Comparison of ENCODE assay signal across 28 cellular contexts in the genomic region with DNA sequence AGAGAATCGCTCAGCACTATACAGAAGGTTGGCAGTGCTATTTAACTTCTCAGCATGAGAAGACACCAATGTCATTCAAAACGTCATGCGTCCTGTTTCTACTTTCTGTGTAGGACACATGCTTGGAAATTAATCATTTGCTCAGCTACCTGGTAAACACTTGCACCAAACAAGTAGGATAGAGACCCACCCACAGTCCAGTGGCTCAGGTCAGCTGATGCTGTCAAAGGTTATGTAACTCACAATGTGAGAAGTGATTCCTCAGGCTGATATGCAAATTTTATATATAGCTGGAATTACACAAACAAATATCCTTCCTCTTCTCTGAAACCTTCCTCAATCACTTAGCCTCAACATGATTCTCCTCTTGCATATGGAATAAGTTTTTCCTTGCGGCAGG. TPM values are rescaled to one million over a fixed set of nuclear protein-coding genes. Genes with fewer than 3 reads are reported as not detected.
DNase-seq lines count a peak whose midpoint lies in the region; ATAC-seq, FAIRE-seq and TF ChIP-seq lines count a peak whose summit lies in the region.
"Had no signal": no experiment of that assay in that cellular context is flagged by ENCODE, and none has a peak within 500 bp of the region (broad histone marks: within the 10 kb centered on the region; RNA-seq: fewer than 3 reads in every experiment).

No MANE protein-coding gene starts in this region.

- TF ChIP-seq CTCF in right lobe of liver (IDR thresholded peaks at IDR 0.05), result no peak
- TF ChIP-seq CTCF in HepG2 (CRISPR knock-in tag; IDR thresholded peaks at IDR 0.05), result no peak
- no peak for TF ChIP-seq CTCF in OCI-LY7 (conservative IDR thresholded peaks at IDR 0.05; ENCODE audit: low read length)
- TF ChIP-seq CTCF in lower lobe of right lung (IDR thresholded peaks at IDR 0.05), result no peak
- no peak for TF ChIP-seq CTCF in upper lobe of right lung (IDR thresholded peaks at IDR 0.05)

- no peaks in the 10 kb centered on the region for H3K27me3 ChIP-seq in right lobe of liver
- no peaks in the 10 kb centered on the region for H3K27me3 ChIP-seq in HepG2 (ENCODE audit: control insufficient read depth in 1 of 2, insufficient read depth in 2 of 2, low read length in 2 of 2)
- H3K27me3 ChIP-seq in lower lobe of right lung (ENCODE audit: low read depth), result no peaks in the 10 kb centered on the region
- H3K27me3 ChIP-seq in upper lobe of right lung, result no peaks in the 10 kb centered on the region
- no peaks in the 10 kb centered on the region for H3K27me3 ChIP-seq in effector memory CD4-positive, alpha-beta T cell (replicated peaks; ENCODE audit: control insufficient read depth, insufficient read depth, low read length, poor library complexity, severe bottlenecking)
- H3K27me3 ChIP-seq: MG63 had no signal

- CTCF ChIA-PET in HepG2 (lab: Yijun Ruan, JAX; ENCODE audit: low intra/inter-chr PET ratio, low total read pairs), result no interaction called here
- CTCF ChIA-PET in OCI-LY7 (lab: Charles Lee; ENCODE audit: unreplicated experiment), result no interaction called here

- POLR2A ChIA-PET in HepG2 (lab: Yijun Ruan, JAX) (no interaction called here), OCI-LY7 (lab: Charles Lee) (interaction anchor here (0.6 kb wide), 1 partner anchor 19 kb away, joined by 4 read pairs; no protein-coding TSS in a partner anchor)

- H3K4me2 ChIP-seq in HepG2 (ENCODE audit: low read depth, low read length), result no peak overlapping the region
- no peak overlapping the region for H3K4me2 ChIP-seq in OCI-LY7 (ENCODE audit: low read length)
- H3K4me2 ChIP-seq: PC-9 had no signal

- H3K4me3 ChIP-seq in right lobe of liver, result no peak overlapping the region
- H3K4me3 ChIP-seq in HepG2 (replicated peaks in 1 of 3; ENCODE audit: insufficient read depth in 1 of 3, low read depth in 2 of 3, low read length in 3 of 3), result no peak overlapping the region
- no peak overlapping the region for H3K4me3 ChIP-seq in OCI-LY7 (ENCODE audit: low read depth, low read length, poor library complexity, severe bottlenecking)
- H3K4me3 ChIP-seq in lower lobe of right lung, result no peak overlapping the region
- H3K4me3 ChIP-seq in upper lobe of right lung, result no peak overlapping the region
- no peak overlapping the region for H3K4me3 ChIP-seq in effector memory CD4-positive, alpha-beta T cell (ENCODE audit: insufficient read depth, low read depth, low read length, poor library complexity, severe bottlenecking)
- H3K4me3 ChIP-seq: GM23248, K562, MG63, PC-9 had no signal

- H3K9me3 ChIP-seq in right lobe of liver (no peaks in the 10 kb centered on the region), HepG2 (ENCODE audit: low read length) (no peaks in the 10 kb centered on the region), OCI-LY7 (ENCODE audit: low read length) (no peaks in the 10 kb centered on the region), lower lobe of right lung (no peaks in the 10 kb centered on the region), upper lobe of right lung (no peaks in the 10 kb centered on the region)
- no peaks in the 10 kb centered on the region for H3K9me3 ChIP-seq in effector memory CD4-positive, alpha-beta T cell (ENCODE audit: control insufficient read depth, low read length)
- H3K9me3 ChIP-seq: MG63 had no signal

- in situ Hi-C loops in HepG2 (cut with HindIII; ENCODE audit: extremely low pct_ligation_motif_present, low pct_unique_long_range_greater_than_20kb), result no loop called here

- no peak for TF ChIP-seq EP300 in HepG2 (IDR thresholded peaks at IDR 0.05; ENCODE audit: low read depth in 2 of 2, low read length in 2 of 2)
- no peak for TF ChIP-seq EP300 in HepG2 (CRISPR knock-in tag; IDR thresholded peaks at IDR 0.05; ENCODE audit: borderline replicate concordance)

- WGBS in right lobe of liver (ENCODE audit: insufficient coverage, low coverage, low lambda C conversion rate, missing lambda C conversion rate), result 60% methylated on average over 3 of the region's 4 CpGs
- WGBS in HepG2 (ENCODE audit: low lambda C conversion rate), result 93% methylated on average over 4 of the region's 4 CpGs

- intact Hi-C loops in right lobe of liver (cut with DNase I) (no loop called here), HepG2 (cut with micrococcal nuclease; ENCODE audit: unreplicated experiment) (no loop called here), OCI-LY7 (cut with micrococcal nuclease; ENCODE audit: unreplicated experiment) (no loop called here), lower lobe of right lung (cut with DNase I) (no loop called here), upper lobe of right lung (cut with DNase I) (no loop called here)

- H4K20me1 ChIP-seq in HepG2 (ENCODE audit: insufficient read depth, low read length) (no peaks in the 10 kb centered on the region), OCI-LY7 (ENCODE audit: insufficient read depth, low read length) (no peaks in the 10 kb centered on the region)

- BruUV-seq in HepG2 (replicated peaks; lab: Mats Ljungman, UMichigan), result no TSS peak
- BruUV-seq in OCI-LY7 (replicated peaks; lab: Mats Ljungman, UMichigan), result TSS peak; percentile 28

- TF ChIP-seq RAD21 in HepG2 (CRISPR knock-in tag; IDR thresholded peaks at IDR 0.05), result no peak

- H3K36me3 ChIP-seq in right lobe of liver (peaks cover 5 to 91% (median 33%) of the 10 kb centered on the region in 4 donors), HepG2 (replicated peaks in 1 of 2; ENCODE audit: control insufficient read depth in 1 of 2, insufficient read depth in 2 of 2, low read length in 2 of 2) (peaks cover 11 to 63% of the 10 kb centered on the region in 2 experiments; a peak in 4 of 5 replicates), OCI-LY7 (ENCODE audit: insufficient read depth, low read length) (peaks cover 93% of the 10 kb centered on the region), lower lobe of right lung (peaks cover 100% of the 10 kb centered on the region), upper lobe of right lung (peaks cover 99% of the 10 kb centered on the region)
- peaks cover 80% of the 10 kb centered on the region for H3K36me3 ChIP-seq in effector memory CD4-positive, alpha-beta T cell (ENCODE audit: control insufficient read depth, insufficient read depth, low read length)

- H2AFZ ChIP-seq in HepG2 (ENCODE audit: low read length), result no peak overlapping the region
- no peak overlapping the region for H2AFZ ChIP-seq in OCI-LY7 (ENCODE audit: low read length)
- H2AFZ ChIP-seq: GM23248, PC-9 had no signal

- FAIRE-seq in HepG2 (lab: Jason Lieb, UNC), result no peak
- FAIRE-seq: A204.1, G401.6, GM12892, GM18507, K562 had no signal

- H3K27ac ChIP-seq in right lobe of liver (no peak overlapping the region), HepG2 (ENCODE audit: extremely low read length, insufficient read depth, low read length) (no peak overlapping the region), OCI-LY7 (ENCODE audit: low read depth, low read length, poor library complexity, severe bottlenecking) (no peak overlapping the region), lower lobe of right lung (no peak overlapping the region), upper lobe of right lung (no peak overlapping the region)
- no peak overlapping the region for H3K27ac ChIP-seq in effector memory CD4-positive, alpha-beta T cell (ENCODE audit: insufficient read depth, low read length, poor library complexity, severe bottlenecking)
- H3K27ac ChIP-seq: GM23248, PC-9 had no signal

- no peak overlapping the region for H3K9ac ChIP-seq in HepG2 (ENCODE audit: insufficient read depth, low read depth, low read length)
- H3K9ac ChIP-seq: GM23248 had no signal

- H3K79me2 ChIP-seq in HepG2 (ENCODE audit: insufficient read depth, low read length), result no peaks in the 10 kb centered on the region
- no peaks in the 10 kb centered on the region for H3K79me2 ChIP-seq in OCI-LY7 (ENCODE audit: insufficient read depth, low read depth, low read length)

- no peak for TF ChIP-seq POLR2A in right lobe of liver (IDR thresholded peaks at IDR 0.05)
- TF ChIP-seq POLR2A in HepG2 (IDR thresholded peaks at IDR 0.05; ENCODE audit: insufficient read depth in 1 of 2, low read depth in 2 of 2, low read length in 2 of 2), result no peak

- DNase-seq in right lobe of liver (no peak), HepG2 (ENCODE audit: low spot score) (no peak), OCI-LY7 (ENCODE audit: low spot score) (no peak), lower lobe of right lung (no peak), upper lobe of right lung (no peak), NCI-H146 treated with DMSO at 0.1 percent for 48 hours (lab: John Stamatoyannopoulos, UW; ENCODE audit: unreplicated experiment) (no peak), UCSD-AML1 (lab: John Stamatoyannopoulos, UW; ENCODE audit: unreplicated experiment) (no peak)
- no peak for DNase-seq in effector memory CD4-positive, alpha-beta T cell
- DNase-seq: CD4-positive, CD25-positive, alpha-beta regulatory T cell; GM23248; H9; HFFc6; MG63; NCI-H1105; NCI-H146; NCI-H2029 treated with DMSO at 0.1 percent for 48 hours; NCI-H2171; NCI-H345; NCI-H524; NCI-H774; PC-9; RPMI8226; SHP77 had no signal

- ATAC-seq in right lobe of liver (peak; percentile 21 to 74 (median 66)), HepG2 (no peak), lower lobe of right lung (peak; percentile 64 to 66), upper lobe of right lung (peak; percentile 87)
- ATAC-seq: K562 had no signal

- H3K9me2 ChIP-seq in OCI-LY7 (ENCODE audit: insufficient read depth, low read length), result no peaks in the 10 kb centered on the region

- peaks cover 0 to 4% (median 0%) of the 10 kb centered on the region in 4 donors for H3K4me1 ChIP-seq in right lobe of liver
- no peaks in the 10 kb centered on the region for H3K4me1 ChIP-seq in HepG2 (ENCODE audit: insufficient read depth, low read length)
- no peaks in the 10 kb centered on the region for H3K4me1 ChIP-seq in OCI-LY7 (ENCODE audit: insufficient read depth, low read length, poor library complexity, severe bottlenecking)
- peaks cover 9% of the 10 kb centered on the region for H3K4me1 ChIP-seq in lower lobe of right lung
- H3K4me1 ChIP-seq in upper lobe of right lung, result peaks cover 6% of the 10 kb centered on the region
- no peaks in the 10 kb centered on the region for H3K4me1 ChIP-seq in effector memory CD4-positive, alpha-beta T cell (ENCODE audit: control insufficient read depth, insufficient read depth, low read length, poor library complexity, severe bottlenecking)

RNA-seq across cellular contexts. Expression of gene ZZEF1, which starts 59.7 kb away (rescaled TPM):
- total RNA-seq in right lobe of liver, result 10 to 100 TPM; 17.1 to 24.9 (median 21.0) TPM
- 8.7 and 10.2 TPM in 2 replicates for total RNA-seq in HepG2 (2016; rRNA removed; fragmentation: Illumina TruSeq; extraction: Trizol)
- 11.2 and 16.0 TPM in 2 replicates for total RNA-seq in HepG2 (2016; cell fraction: cytosol; rRNA removed; fragmentation: Illumina TruSeq; extraction: Trizol; ENCODE audit: low read depth)
- total RNA-seq in HepG2 (2016; cell fraction: insoluble cytoplasmic fraction; rRNA removed; fragmentation: Illumina TruSeq; extraction: Trizol), result 7.8 and 8.6 TPM in 2 replicates
- 4.6 and 5.0 TPM in 2 replicates for total RNA-seq in HepG2 (2016; cell fraction: membrane; rRNA removed; fragmentation: Illumina TruSeq; extraction: Trizol)
- total RNA-seq in HepG2 (2016; cell fraction: nucleus; rRNA removed; fragmentation: Illumina TruSeq; extraction: Trizol), result 15.4 and 17.3 TPM in 2 replicates
- 7.7 and 7.9 TPM in 2 replicates for polyA plus RNA-seq in HepG2 (2011; rRNA removed)
- polyA plus RNA-seq in HepG2 (2011; cell fraction: cytosol; rRNA removed), result 4.0 and 5.2 TPM in 2 replicates
- polyA plus RNA-seq in HepG2 (2011; cell fraction: nucleus; rRNA removed), result 20.2 and 21.4 TPM in 2 replicates
- 6.9 and 7.9 TPM in 2 replicates for polyA plus RNA-seq in HepG2 (2012)
- 0.45 and 0.49 TPM in 2 replicates for polyA plus RNA-seq in HepG2 (2016; cell fraction: cytosol; fragmentation: Illumina TruSeq; extraction: Trizol; ENCODE audit: low read depth)
- polyA plus RNA-seq in HepG2 (2016; cell fraction: insoluble cytoplasmic fraction; fragmentation: Illumina TruSeq; extraction: Trizol; ENCODE audit: low read depth), result 3.4 and 5.0 TPM in 2 replicates
- 0.88 and 0.91 TPM in 2 replicates for polyA plus RNA-seq in HepG2 (2016; cell fraction: membrane; fragmentation: Illumina TruSeq; extraction: Trizol; ENCODE audit: low read depth)
- 18.8 and 20.1 TPM in 2 replicates for polyA plus RNA-seq in HepG2 (2016; cell fraction: nucleus; fragmentation: Illumina TruSeq; extraction: Trizol; ENCODE audit: insufficient read depth, low read depth)
- polyA minus RNA-seq in HepG2 (2011; rRNA and poly(A)+ RNA removed; ENCODE audit: low replicate concordance), result 37.0 and 76.8 TPM in 2 replicates
- 9.7 and 11.1 TPM in 2 replicates for polyA minus RNA-seq in HepG2 (2011; cell fraction: cytosol; rRNA and poly(A)+ RNA removed)
- 41.5 and 44.0 TPM in 2 replicates for polyA minus RNA-seq in HepG2 (2011; cell fraction: nucleus; rRNA and poly(A)+ RNA removed)
- 25.3 and 35.4 TPM in 2 replicates for total RNA-seq in OCI-LY7 (2014; rRNA removed; shearing (Covaris generic))
- 51.5 and 54.9 TPM in 2 replicates for total RNA-seq in OCI-LY7 (2022)
- total RNA-seq in lower lobe of right lung, result 55.2 TPM
- total RNA-seq in upper lobe of right lung, result 50.9 TPM

RNA-seq across cellular contexts. Expression of gene CYB5D2, which starts 59.8 kb away (rescaled TPM):
- total RNA-seq in right lobe of liver, result 10 to 100 TPM; 10.4 to 22.8 (median 14.8) TPM
- 5.8 and 7.6 TPM in 2 replicates for total RNA-seq in HepG2 (2016; rRNA removed; fragmentation: Illumina TruSeq; extraction: Trizol)
- 12.7 and 15.9 TPM in 2 replicates for total RNA-seq in HepG2 (2016; cell fraction: cytosol; rRNA removed; fragmentation: Illumina TruSeq; extraction: Trizol; ENCODE audit: low read depth)
- total RNA-seq in HepG2 (2016; cell fraction: insoluble cytoplasmic fraction; rRNA removed; fragmentation: Illumina TruSeq; extraction: Trizol), result 7.0 and 8.3 TPM in 2 replicates
- 5.7 and 7.6 TPM in 2 replicates for total RNA-seq in HepG2 (2016; cell fraction: membrane; rRNA removed; fragmentation: Illumina TruSeq; extraction: Trizol)
- total RNA-seq in HepG2 (2016; cell fraction: nucleus; rRNA removed; fragmentation: Illumina TruSeq; extraction: Trizol), result 4.0 and 5.4 TPM in 2 replicates
- polyA plus RNA-seq in HepG2 (2011; rRNA removed), result 9.6 and 12.2 TPM in 2 replicates
- polyA plus RNA-seq in HepG2 (2011; cell fraction: cytosol; rRNA removed), result 12.1 and 14.6 TPM in 2 replicates
- polyA plus RNA-seq in HepG2 (2011; cell fraction: nucleus; rRNA removed), result 9.1 and 11.2 TPM in 2 replicates
- polyA plus RNA-seq in HepG2 (2012), result 6.8 and 7.4 TPM in 2 replicates
- 7.9 and 8.9 TPM in 2 replicates for polyA plus RNA-seq in HepG2 (2016; cell fraction: cytosol; fragmentation: Illumina TruSeq; extraction: Trizol; ENCODE audit: low read depth)
- 7.6 and 7.9 TPM in 2 replicates for polyA plus RNA-seq in HepG2 (2016; cell fraction: insoluble cytoplasmic fraction; fragmentation: Illumina TruSeq; extraction: Trizol; ENCODE audit: low read depth)
- polyA plus RNA-seq in HepG2 (2016; cell fraction: membrane; fragmentation: Illumina TruSeq; extraction: Trizol; ENCODE audit: low read depth), result 3.4 and 5.5 TPM in 2 replicates
- polyA plus RNA-seq in HepG2 (2016; cell fraction: nucleus; fragmentation: Illumina TruSeq; extraction: Trizol; ENCODE audit: insufficient read depth, low read depth), result 8.6 TPM in 2 replicates
- polyA minus RNA-seq in HepG2 (2011; rRNA and poly(A)+ RNA removed; ENCODE audit: low replicate concordance), result 13.0 and 24.6 TPM in 2 replicates
- polyA minus RNA-seq in HepG2 (2011; cell fraction: cytosol; rRNA and poly(A)+ RNA removed), result 3.0 and 5.1 TPM in 2 replicates
- polyA minus RNA-seq in HepG2 (2011; cell fraction: nucleus; rRNA and poly(A)+ RNA removed), result 3.9 and 4.4 TPM in 2 replicates
- total RNA-seq in OCI-LY7 (2014; rRNA removed; shearing (Covaris generic)), result 6.9 and 18.5 TPM in 2 replicates
- total RNA-seq in OCI-LY7 (2022), result 16.7 and 17.2 TPM in 2 replicates
- 12.4 TPM for total RNA-seq in lower lobe of right lung
- 12.5 TPM for total RNA-seq in upper lobe of right lung
